In the genomic region with DNA sequence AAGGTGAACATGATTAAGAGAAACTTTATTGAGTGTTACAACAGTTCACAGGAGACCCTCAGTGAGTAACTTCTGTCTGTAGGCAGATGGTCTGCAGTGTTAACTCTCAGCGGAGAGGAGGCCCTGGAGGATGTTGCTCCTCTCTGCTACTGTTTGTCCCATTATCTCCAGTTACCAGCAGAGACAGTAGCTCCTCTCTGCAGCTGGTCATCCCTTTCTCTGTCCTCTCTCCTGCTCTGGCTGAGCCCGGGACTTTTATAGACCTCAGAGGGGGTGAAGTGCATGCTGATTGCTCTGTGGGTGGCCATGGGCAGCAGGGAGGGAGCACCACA, we compare ENCODE assay signal across 1 cellular context.
TF ChIP-seq lines count a peak whose summit lies in the region.

No MANE protein-coding gene starts in this region.

TF ChIP-seq in GM23338, 12 proteins besides CTCF, POLR2A, EP300 and RAD21 (continued from another document):
- TF ChIP-seq, protein P1, sequence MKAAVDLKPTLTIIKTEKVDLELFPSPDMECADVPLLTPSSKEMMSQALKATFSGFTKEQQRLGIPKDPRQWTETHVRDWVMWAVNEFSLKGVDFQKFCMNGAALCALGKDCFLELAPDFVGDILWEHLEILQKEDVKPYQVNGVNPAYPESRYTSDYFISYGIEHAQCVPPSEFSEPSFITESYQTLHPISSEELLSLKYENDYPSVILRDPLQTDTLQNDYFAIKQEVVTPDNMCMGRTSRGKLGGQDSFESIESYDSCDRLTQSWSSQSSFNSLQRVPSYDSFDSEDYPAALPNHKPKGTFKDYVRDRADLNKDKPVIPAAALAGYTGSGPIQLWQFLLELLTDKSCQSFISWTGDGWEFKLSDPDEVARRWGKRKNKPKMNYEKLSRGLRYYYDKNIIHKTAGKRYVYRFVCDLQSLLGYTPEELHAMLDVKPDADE (IDR thresholded peaks at IDR 0.05) = no peak
- TF ChIP-seq POLR2AphosphoS5 (IDR thresholded peaks at IDR 0.05; ENCODE audit: low read depth) (no peak), JUNB (IDR thresholded peaks at IDR 0.05; ENCODE audit: unreplicated experiment) (no peak), NANOG (IDR thresholded peaks at IDR 0.05; ENCODE audit: borderline replicate concordance) (no peak), ZNF331 (CRISPR knock-in tag; IDR thresholded peaks at IDR 0.05; ENCODE audit: low read depth) (no peak), STAT1 (IDR thresholded peaks at IDR 0.05; ENCODE audit: unreplicated experiment) (no peak), EZH2 (IDR thresholded peaks at IDR 0.05; ENCODE audit: low read depth, unreplicated experiment) (no peak)
